ENCODE assay signal across 18 cellular contexts in the genomic region with DNA sequence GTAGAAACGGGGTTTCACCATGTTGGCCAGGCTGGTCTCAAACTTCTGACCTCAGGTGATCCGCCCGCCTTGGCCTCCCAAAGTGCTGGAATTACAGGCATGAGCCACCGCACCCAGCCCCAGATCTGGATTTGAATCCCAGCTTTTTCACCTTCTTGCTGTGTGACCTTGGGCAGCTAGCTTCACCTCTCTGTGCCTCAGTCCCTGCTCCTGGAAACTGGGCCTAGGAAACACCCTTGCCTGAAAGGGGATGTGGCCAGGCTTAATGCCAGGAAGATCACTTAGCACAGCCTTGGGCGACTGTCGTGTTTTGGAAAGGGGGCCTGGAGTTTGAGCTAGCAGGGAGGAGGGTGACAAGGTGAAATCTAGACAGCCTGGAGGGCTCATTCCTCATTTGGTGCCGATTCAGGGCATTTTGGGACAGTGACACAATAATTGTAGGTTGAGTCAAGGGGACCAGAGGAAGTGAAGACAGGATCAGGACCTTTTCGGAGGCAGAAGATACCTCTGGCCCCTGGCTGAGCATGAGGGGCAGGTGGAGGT. TPM values are rescaled to one million over a fixed set of nuclear protein-coding genes. Genes with fewer than 3 reads are reported as not detected.
A peak's percentile ranks its signal among the peaks of the same experiment; 100 is the strongest.
DNase-seq lines count a peak whose midpoint lies in the region; ATAC-seq, FAIRE-seq and TF ChIP-seq lines count a peak whose summit lies in the region.
"Had no signal": no experiment of that assay in that cellular context is flagged by ENCODE, and none has a peak within 500 bp of the region (broad histone marks: within the 10 kb centered on the region; RNA-seq: fewer than 3 reads in every experiment).

No MANE protein-coding gene starts in this region.

- no peak overlapping the region for H3K23ac ChIP-seq in H1 (ENCODE audit: insufficient read length)

- WGBS in H1 (ENCODE audit: extremely low coverage in 1 of 2, insufficient coverage in 1 of 2, insufficient read length in 1 of 2, insufficient replicate concordance in 2 of 2, low coverage in 1 of 2, low lambda C conversion rate in 2 of 2, missing lambda C conversion rate in 1 of 2), 2 experiments, result 95% methylated on average over 8 of the region's 8 CpGs; no CpG with 5 or more reads in 1 of the 2 experiments
- 68 to 76% (median 71%) methylated on average over 8 of the region's 8 CpGs for WGBS in psoas muscle, 3 donors

- H2BK15ac ChIP-seq in H1 (ENCODE audit: low read length), result peak overlapping the region; percentile 92; the same call in 1 of the 2 replicates

- peaks cover 0 to 14% (median 8%) of the 10 kb centered on the region in 4 experiments; a peak in 5 of 7 replicates for H3K4me1 ChIP-seq in H1 (replicated peaks in 1 of 4; ENCODE audit: control insufficient read depth in 3 of 4, insufficient read depth in 4 of 4, low read length in 3 of 4)
- peaks cover 11% of the 10 kb centered on the region for H3K4me1 ChIP-seq in psoas muscle

- TF ChIP-seq POLR2A in H1 (IDR thresholded peaks at IDR 0.05; ENCODE audit: control extremely low read depth in 1 of 2, low read depth in 2 of 2, low read length in 2 of 2), result no peak

- peak overlapping the region; percentile 9 for H3K4ac ChIP-seq in H1 (replicated peaks; ENCODE audit: insufficient read length, low read depth, low read length)

- POLR2A ChIA-PET in activated CD4-positive, alpha-beta T cell treated with anti-CD3 and anti-CD28 coated beads for 36 hours (lab: Charles Lee), result interaction anchor here (1.6 kb wide), 1 partner anchor 64 kb away, joined by 8 read pairs; no protein-coding TSS in a partner anchor
- POLR2A ChIA-PET in RWPE1 (lab: Yijun Ruan, JAX; ENCODE audit: low non-redundant PET) (no interaction called here), H1 (lab: Charles Lee; ENCODE audit: partially characterized antibody) (interaction anchor here (0.7 to 20.2 kb wide), 10 partner anchors 12 to 577 kb away, joined by 3 to 224 read pairs (median 4); a partner anchor contains a TSS)

- intact Hi-C loops in activated CD4-positive, alpha-beta T cell treated with anti-CD3 and anti-CD28 coated beads for 36 hours (cut with DNase I, micrococcal nuclease), result loop anchor here in 1 of 2 experiments (5.0 kb wide), 1 partner anchor 490 kb away; a partner anchor contains a TSS
- intact Hi-C loops in psoas muscle (cut with DNase I), result no loop called here

- H3K36me3 ChIP-seq in H1 (ENCODE audit: control insufficient read depth in 2 of 4, insufficient read depth in 4 of 4, low read length in 3 of 4), result no peaks in the 10 kb centered on the region
- H3K36me3 ChIP-seq in psoas muscle (ENCODE audit: insufficient read depth in 1 of 2, low read depth in 1 of 2), result peaks cover 0 to 24% of the 10 kb centered on the region in 2 donors
- no peaks in the 10 kb centered on the region for H3K36me3 ChIP-seq in WERI-Rb-1

- H4K91ac ChIP-seq in H1 (replicated peaks; ENCODE audit: insufficient read length, low read length), result no peak overlapping the region

- H4K5ac ChIP-seq in H1 (ENCODE audit: insufficient read length, low read depth, low read length), result no peak overlapping the region

- H2AFZ ChIP-seq in H1 (ENCODE audit: low read length), result no peak overlapping the region

- H3K9me3 Mint-ChIP-seq in activated CD4-positive, alpha-beta T cell treated with anti-CD3 and anti-CD28 coated beads for 36 hours (ENCODE audit: low read depth), result no peaks in the 10 kb centered on the region
- H3K9me3 Mint-ChIP-seq: neural crest cell had no signal

- no peak for DNase-seq in activated CD4-positive, alpha-beta T cell treated with anti-CD3 and anti-CD28 coated beads for 36 hours
- DNase-seq in activated CD4-positive, alpha-beta T cell treated with anti-CD3 and anti-CD28 coated beads, Interleukin-2, amount 50 U/mL, for 48 hours, result no peak
- DNase-seq in RWPE1 (ENCODE audit: low spot score) (no peak), H1 (ENCODE audit: low read depth in 1 of 2, low spot score in 2 of 2) (no peak), psoas muscle (no peak), UCSD-AML1 (lab: John Stamatoyannopoulos, UW; ENCODE audit: unreplicated experiment) (no peak), WERI-Rb-1 (no peak), DMS79 (lab: John Stamatoyannopoulos, UW) (no peak)
- DNase-seq: 8988T, activated gamma-delta T cell, heart left ventricle, left colon, NCI-H226, OCI-M1 had no signal

- H3K9me3 ChIP-seq in H1 (ENCODE audit: insufficient read depth in 2 of 2, low read depth in 1 of 2, low read length in 1 of 2) (no peaks in the 10 kb centered on the region), psoas muscle (no peaks in the 10 kb centered on the region), WERI-Rb-1 (ENCODE audit: severe bottlenecking) (no peaks in the 10 kb centered on the region)
- H3K9me3 ChIP-seq: heart left ventricle had no signal

- 0 out of 7 replicates have a peak overlapping the region, but pooled peaks of 1 of the 4 experiments have one; percentile 4 for H3K9ac ChIP-seq in H1 (replicated peaks in 1 of 4; ENCODE audit: extremely low read depth in 1 of 4, low read depth in 3 of 4, low read length in 3 of 4)

- TF ChIP-seq EP300 in H1 (IDR thresholded peaks at IDR 0.05; ENCODE audit: borderline replicate concordance in 1 of 2, low read depth in 2 of 2, low read length in 2 of 2), result no peak

- H3K4me3 ChIP-seq in H1 (ENCODE audit: extremely low read depth in 1 of 4, insufficient read depth in 2 of 4, low read depth in 3 of 4, low read length in 4 of 4), result no peak overlapping the region
- H3K4me3 ChIP-seq in psoas muscle, result no peak overlapping the region
- no peak overlapping the region for H3K4me3 ChIP-seq in WERI-Rb-1 (ENCODE audit: low read depth, low read length)

- CTCF ChIA-PET in activated CD4-positive, alpha-beta T cell treated with anti-CD3 and anti-CD28 coated beads for 36 hours (lab: Charles Lee), result interaction anchor here (1.1 to 2.3 kb wide), 4 partner anchors 14 to 121 kb away, joined by 3 to 10 read pairs (median 6); no protein-coding TSS in a partner anchor
- CTCF ChIA-PET in RWPE1 (lab: Yijun Ruan, JAX) (interaction anchor here (1.2 kb wide), 1 partner anchor 63 kb away, joined by 3 read pairs; no protein-coding TSS in a partner anchor), H1 (lab: Charles Lee; ENCODE audit: partially characterized antibody) (interaction anchor here (0.7 to 5.1 kb wide), 14 partner anchors 8 to 80 kb away, joined by 3 to 47 read pairs (median 5); a partner anchor contains a TSS)

- FAIRE-seq in H1 (lab: Jason Lieb, UNC), result no peak
- FAIRE-seq: D721Med had no signal

- no peaks in the 10 kb centered on the region for H4K20me1 ChIP-seq in H1 (replicated peaks in 1 of 2; ENCODE audit: control insufficient read depth in 1 of 2, insufficient read depth in 2 of 2, low read length in 2 of 2)

- no peak overlapping the region for H3K14ac ChIP-seq in H1 (ENCODE audit: insufficient read length)

- ATAC-seq in activated CD4-positive, alpha-beta T cell treated with anti-CD3 and anti-CD28 coated beads for 36 hours, result no peak
- ATAC-seq in psoas muscle, result no peak
- ATAC-seq: SK-N-SH treated with all-trans-retinoic acid at 6 μM for 48 hours had no signal

- no peak overlapping the region for H3K56ac ChIP-seq in H1 (replicated peaks; ENCODE audit: insufficient read length, low read depth, low read length)

- no peaks in the 10 kb centered on the region for H3K79me1 ChIP-seq in H1 (ENCODE audit: low read depth, low read length)

- no peak overlapping the region for H2BK5ac ChIP-seq in H1 (ENCODE audit: low read depth, low read length)

- peak overlapping the region; percentile 92; the same call in 1 of the 2 replicates for H2BK12ac ChIP-seq in H1 (ENCODE audit: low read depth, low read length)

- no peak for TF ChIP-seq RAD21 in H1 (IDR thresholded peaks at IDR 0.05 in 1 of 2, conservative IDR thresholded peaks at IDR 0.05 in 1 of 2; ENCODE audit: low read depth in 2 of 2, low read length in 2 of 2)

- no peak overlapping the region for H2BK20ac ChIP-seq in H1 (ENCODE audit: low read length)

- H3K27me3 ChIP-seq in H1 (replicated peaks in 1 of 4; ENCODE audit: control insufficient read depth in 3 of 4, extremely low read depth in 1 of 4, insufficient read depth in 3 of 4, low read length in 3 of 4) (0 out of 7 replicates have a peak, but pooled peaks cover 0 to 2% (median 0%) of the 10 kb centered on the region in 4 experiments), psoas muscle (ENCODE audit: insufficient read depth in 3 of 3, low read length in 2 of 3) (no peaks in the 10 kb centered on the region), WERI-Rb-1 (ENCODE audit: insufficient read depth, low read depth, severe bottlenecking) (no peaks in the 10 kb centered on the region)
- H3K27me3 ChIP-seq: heart left ventricle had no signal

- TF ChIP-seq CTCF in RWPE1 (conservative IDR thresholded peaks at IDR 0.05; ENCODE audit: low read depth) (no peak), H1 (IDR thresholded peaks at IDR 0.05; ENCODE audit: control extremely low read depth in 1 of 3, insufficient read depth in 1 of 3, low read depth in 1 of 3, low read length in 3 of 3) (no peak), psoas muscle (IDR thresholded peaks at IDR 0.05) (no peak), WERI-Rb-1 (IDR thresholded peaks at IDR 0.05; ENCODE audit: low read depth, low read length) (no peak)

- peaks cover 2% of the 10 kb centered on the region for H3K36me3 Mint-ChIP-seq in activated CD4-positive, alpha-beta T cell treated with anti-CD3 and anti-CD28 coated beads for 36 hours (ENCODE audit: low read depth)

- peaks cover 0 to 4% of the 10 kb centered on the region in 2 experiments; a peak in 1 of 4 replicates for H3K79me2 ChIP-seq in H1 (ENCODE audit: control insufficient read depth in 1 of 2, insufficient read depth in 2 of 2, low read length in 2 of 2)

- H3K18ac ChIP-seq in H1 (ENCODE audit: extremely low read depth, low read length), result no peak overlapping the region

- no peak overlapping the region for H3K4me3 Mint-ChIP-seq in activated CD4-positive, alpha-beta T cell treated with anti-CD3 and anti-CD28 coated beads for 36 hours

- H2BK120ac ChIP-seq in H1 (replicated peaks; ENCODE audit: low read depth, low read length), result no peak overlapping the region

- H3K4me2 ChIP-seq in H1 (ENCODE audit: insufficient read depth in 1 of 2, low read depth in 2 of 2, low read length in 2 of 2), result peak overlapping the region in 1 of 2 experiments; percentile 79; a peak in 1 of 4 replicates

- H2AK5ac ChIP-seq in H1 (ENCODE audit: low read depth, low read length), result peak overlapping the region; percentile 71

- H4K8ac ChIP-seq in H1 (ENCODE audit: extremely low read depth, insufficient read depth, low read length), result no peak overlapping the region

- H3K4me1 Mint-ChIP-seq in activated CD4-positive, alpha-beta T cell treated with anti-CD3 and anti-CD28 coated beads for 36 hours, result peaks cover 19% of the 10 kb centered on the region

- H3K27me3 Mint-ChIP-seq in activated CD4-positive, alpha-beta T cell treated with anti-CD3 and anti-CD28 coated beads for 36 hours, result no peaks in the 10 kb centered on the region

- peaks cover 11% of the 10 kb centered on the region for H3K23me2 ChIP-seq in H1 (ENCODE audit: low read depth, low read length)

- peak overlapping the region; percentile 29 for H3K27ac Mint-ChIP-seq in activated CD4-positive, alpha-beta T cell treated with anti-CD3 and anti-CD28 coated beads for 36 hours

- peak overlapping the region; percentile 61 for H3K27ac ChIP-seq in RWPE1
- no peak overlapping the region for H3K27ac ChIP-seq in H1 (ENCODE audit: low read depth, low read length)
- peak overlapping the region; percentile 91 for H3K27ac ChIP-seq in psoas muscle
- no peak overlapping the region for H3K27ac ChIP-seq in WERI-Rb-1

RNA-seq across cellular contexts. Expression of a gene that starts 1.8 kb away (rescaled TPM):
- total RNA-seq in activated CD4-positive, alpha-beta T cell treated with anti-CD3 and anti-CD28 coated beads for 36 hours, result 10 to 100 TPM; 20.0 to 20.9 TPM
- 33.2 and 33.4 TPM in 2 replicates for total RNA-seq in H1 (2021; fragmentation: NEBNext Ultra II Directional; extraction: Animal tissue kit (Norgen Biotek cat#: 25700))
- 16.6 and 17.0 TPM in 2 replicates for polyA plus RNA-seq in H1 (2011; rRNA removed)
- polyA plus RNA-seq in H1 (2011; cell fraction: cytosol; rRNA removed), result 19.4 TPM
- polyA plus RNA-seq in H1 (2011; cell fraction: nucleus; rRNA removed), result 29.1 TPM
- 21.0 to 25.1 TPM (median 23.6 TPM) in 4 replicates for polyA plus RNA-seq in H1 (2012, experiment 1 of 2)
- 19.1 TPM for polyA plus RNA-seq in H1 (2012, experiment 2 of 2)
- 41.9 TPM for polyA plus RNA-seq in H1 (2013, experiment 1 of 2)
- 41.8 TPM for polyA plus RNA-seq in H1 (2013, experiment 2 of 2)
- polyA minus RNA-seq in H1 (2011; rRNA and poly(A)+ RNA removed), result 58.5 and 73.6 TPM in 2 replicates
- polyA minus RNA-seq in H1 (2011; cell fraction: cytosol; rRNA and poly(A)+ RNA removed), result 23.0 TPM
- 27.0 TPM for polyA minus RNA-seq in H1 (2011; cell fraction: nucleus; rRNA and poly(A)+ RNA removed)
- total RNA-seq in psoas muscle, result 10 to 100 TPM; 18.3 to 47.8 (median 31.7) TPM
- 10 to 100 TPM in 1 of 3 donors, 1 to 10 TPM in 2; 8.0 to 13.8 (median 9.1) TPM for polyA plus RNA-seq in psoas muscle

RNA-seq across cellular contexts. Expression of a gene that starts 19.3 kb away (rescaled TPM):
- 100 to 1,000 TPM; 269 to 370 TPM for total RNA-seq in activated CD4-positive, alpha-beta T cell treated with anti-CD3 and anti-CD28 coated beads for 36 hours
- total RNA-seq in H1 (2021; fragmentation: NEBNext Ultra II Directional; extraction: Animal tissue kit (Norgen Biotek cat#: 25700)), result 319 and 344 TPM in 2 replicates
- 302 and 380 TPM in 2 replicates for polyA plus RNA-seq in H1 (2011; rRNA removed)
- polyA plus RNA-seq in H1 (2011; cell fraction: cytosol; rRNA removed), result 472 TPM
- polyA plus RNA-seq in H1 (2011; cell fraction: nucleus; rRNA removed), result 307 TPM
- 245 to 329 TPM (median 314 TPM) in 4 replicates for polyA plus RNA-seq in H1 (2012, experiment 1 of 2)
- 316 TPM for polyA plus RNA-seq in H1 (2012, experiment 2 of 2)
- polyA plus RNA-seq in H1 (2013, experiment 1 of 2), result 312 TPM
- polyA plus RNA-seq in H1 (2013, experiment 2 of 2), result 316 TPM
- 47.1 and 48.2 TPM in 2 replicates for polyA minus RNA-seq in H1 (2011; rRNA and poly(A)+ RNA removed)
- polyA minus RNA-seq in H1 (2011; cell fraction: cytosol; rRNA and poly(A)+ RNA removed), result 90.1 TPM
- 101 TPM for polyA minus RNA-seq in H1 (2011; cell fraction: nucleus; rRNA and poly(A)+ RNA removed)
- total RNA-seq in psoas muscle, result 100 to 1,000 TPM in 2 of 4 donors, 10 to 100 TPM in 2; 87.9 to 136 (median 112) TPM
- 100 to 1,000 TPM; 118 to 215 (median 139) TPM for polyA plus RNA-seq in psoas muscle

RNA-seq across cellular contexts. Expression of a gene that starts 43.8 kb away (rescaled TPM):
- not detected for total RNA-seq in activated CD4-positive, alpha-beta T cell treated with anti-CD3 and anti-CD28 coated beads for 36 hours
- 4.1 and 5.0 TPM in 2 replicates for total RNA-seq in H1 (2021; fragmentation: NEBNext Ultra II Directional; extraction: Animal tissue kit (Norgen Biotek cat#: 25700))
- polyA plus RNA-seq in H1 (2011; rRNA removed), result 8.5 and 18.8 TPM in 2 replicates
- polyA plus RNA-seq in H1 (2011; cell fraction: cytosol; rRNA removed), result 8.2 TPM
- polyA plus RNA-seq in H1 (2011; cell fraction: nucleus; rRNA removed), result 17.2 TPM
- polyA plus RNA-seq in H1 (2012, experiment 1 of 2), result 4.9 to 6.1 TPM (median 5.6 TPM) in 4 replicates
- polyA plus RNA-seq in H1 (2012, experiment 2 of 2), result 5.5 TPM
- 11.8 TPM for polyA plus RNA-seq in H1 (2013, experiment 1 of 2)
- 14.4 TPM for polyA plus RNA-seq in H1 (2013, experiment 2 of 2)
- polyA minus RNA-seq in H1 (2011; rRNA and poly(A)+ RNA removed), result 1.1 and 2.9 TPM in 2 replicates
- polyA minus RNA-seq in H1 (2011; cell fraction: cytosol; rRNA and poly(A)+ RNA removed), result 6.8 TPM
- 9.7 TPM for polyA minus RNA-seq in H1 (2011; cell fraction: nucleus; rRNA and poly(A)+ RNA removed)
- total RNA-seq in psoas muscle, result 1 to 10 TPM in 2 of 4 donors, under 1 TPM in 2; 0.50 to 8.5 (median 2.2) TPM
- 10 to 100 TPM in 1 of 3 donors, under 1 TPM in 2; 0.27 to 37.1 (median 0.35) TPM for polyA plus RNA-seq in psoas muscle

RNA-seq across cellular contexts. Expression of a gene that starts 55.3 kb away (rescaled TPM):
- not detected for total RNA-seq in activated CD4-positive, alpha-beta T cell treated with anti-CD3 and anti-CD28 coated beads for 36 hours
- total RNA-seq in H1 (2021; fragmentation: NEBNext Ultra II Directional; extraction: Animal tissue kit (Norgen Biotek cat#: 25700)), result 0.20 and 0.23 TPM in 2 replicates
- polyA plus RNA-seq in H1 (2011; rRNA removed), result 0.31 and 0.41 TPM in 2 replicates
- polyA plus RNA-seq in H1 (2011; cell fraction: cytosol; rRNA removed), result 0.35 TPM
- polyA plus RNA-seq in H1 (2011; cell fraction: nucleus; rRNA removed), result 0.30 TPM
- polyA plus RNA-seq in H1 (2012, experiment 1 of 2), result 0.09 to 0.29 TPM (median 0.19 TPM) in 3 of 4 replicates, not detected in the other
- 0.16 TPM for polyA plus RNA-seq in H1 (2012, experiment 2 of 2)
- 0.14 TPM for polyA plus RNA-seq in H1 (2013, experiment 1 of 2)
- polyA plus RNA-seq in H1 (2013, experiment 2 of 2), result 0.13 TPM
- 0.35 and 0.46 TPM in 2 replicates for polyA minus RNA-seq in H1 (2011; rRNA and poly(A)+ RNA removed)
- polyA minus RNA-seq in H1 (2011; cell fraction: cytosol; rRNA and poly(A)+ RNA removed), result not detected
- not detected for polyA minus RNA-seq in H1 (2011; cell fraction: nucleus; rRNA and poly(A)+ RNA removed)
- 1 to 10 TPM; 2.0 to 4.1 (median 2.4) TPM for total RNA-seq in psoas muscle
- 1 to 10 TPM in 2 of 3 donors, under 1 TPM in 1; 0.65 to 5.2 (median 1.3) TPM for polyA plus RNA-seq in psoas muscle
- total RNA-seq: HT-29, neural crest cell had no signal

Comparison
In these comparisons a context has a peak if more than half of its experiments do, and no peak if none do; other contexts are left out.
1. H3K27ac ChIP-seq: peak in RWPE1 (single experiment) and psoas muscle (single experiment); none in H1 (single experiment) and WERI-Rb-1 (single experiment).